ENCODE assay signal across 8 cellular contexts in the genomic region with DNA sequence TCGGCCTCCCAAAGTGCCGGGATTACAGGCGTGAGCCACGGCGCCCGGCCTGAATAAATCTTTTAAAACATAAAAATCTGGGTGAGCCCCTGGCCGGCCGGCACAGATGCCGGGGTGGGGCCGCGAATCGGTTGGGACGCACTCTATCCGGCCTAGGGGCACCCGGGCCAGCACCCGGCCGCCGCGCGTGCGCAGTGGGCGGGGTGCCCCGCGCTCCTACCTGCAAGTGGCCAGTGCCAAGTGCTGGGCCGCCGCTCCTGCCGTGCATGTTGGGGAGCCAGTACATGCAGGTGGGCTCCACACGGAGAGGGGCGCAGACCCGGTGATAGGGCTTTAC. TPM values are rescaled to one million over a fixed set of nuclear protein-coding genes. Genes with fewer than 3 reads are reported as not detected.
DNase-seq lines count a peak whose midpoint lies in the region; ATAC-seq, FAIRE-seq and TF ChIP-seq lines count a peak whose summit lies in the region.
"Not testable (repeated sequence)": the region's sequence is repeated elsewhere in the genome, so short reads cannot be mapped to it uniquely, and the experiment has no call there.

No MANE protein-coding gene starts in this region.

- peak overlapping the region; percentile 97 for H3K27ac Mint-ChIP-seq in activated CD8-positive, alpha-beta T cell treated with anti-CD3 and anti-CD28 coated beads for 36 hours
- peak overlapping the region; percentile 99 for H3K27ac Mint-ChIP-seq in central memory CD8-positive, alpha-beta T cell (ENCODE audit: low read depth)

- dilution Hi-C loops in keratinocyte (cut with MboI; ENCODE audit: extremely low pct_ligation_motif_present, low sequenced_read_pairs) = not testable (repeated sequence)

- H3K36me3 Mint-ChIP-seq in activated CD8-positive, alpha-beta T cell treated with anti-CD3 and anti-CD28 coated beads for 36 hours (ENCODE audit: low read depth) = not testable (repeated sequence)
- peaks cover 12% of the 10 kb centered on the region for H3K36me3 Mint-ChIP-seq in central memory CD8-positive, alpha-beta T cell (ENCODE audit: insufficient read depth)

- intact Hi-C loops in activated CD8-positive, alpha-beta T cell treated with anti-CD3 and anti-CD28 coated beads for 36 hours (cut with micrococcal nuclease); sciatic nerve (cut with DNase I): not testable (repeated sequence)

- not testable (repeated sequence) for H4K20me1 ChIP-seq in keratinocyte (ENCODE audit: control insufficient read depth, extremely low read depth, insufficient read depth, low read length)

- not testable (repeated sequence) for FAIRE-seq in keratinocyte (lab: Jason Lieb, UNC)

- not testable (repeated sequence) for H3K4me2 ChIP-seq in keratinocyte (ENCODE audit: control insufficient read depth, extremely low read depth, insufficient read depth, low read depth, low read length)

- ATAC-seq in GM18511 (IDR thresholded peaks at IDR 0.05; ENCODE audit: unreplicated experiment) (peak; percentile 86), HG02571 (IDR thresholded peaks at IDR 0.05; ENCODE audit: unreplicated experiment) (peak; percentile 83), sciatic nerve (peak; percentile 96)
- ATAC-seq in activated CD8-positive, alpha-beta T cell treated with anti-CD3 and anti-CD28 coated beads for 36 hours = peak; percentile 80
- peak; percentile 53 for ATAC-seq in central memory CD8-positive, alpha-beta T cell (replicated peaks; ENCODE audit: extremely low read depth, poor library complexity, severe bottlenecking)

- H2AFZ ChIP-seq in keratinocyte (ENCODE audit: control insufficient read depth, low read length) = peak overlapping the region; percentile 76

- POLR2A ChIA-PET in activated CD8-positive, alpha-beta T cell treated with anti-CD3 and anti-CD28 coated beads for 36 hours (lab: Charles Lee) = not testable (repeated sequence)

- CTCF ChIA-PET in activated CD8-positive, alpha-beta T cell treated with anti-CD3 and anti-CD28 coated beads for 36 hours (lab: Charles Lee) = not testable (repeated sequence)

- peak overlapping the region; percentile 76 for H3K9ac ChIP-seq in keratinocyte (ENCODE audit: control insufficient read depth, extremely low read depth, insufficient read depth, low read length)
- peak overlapping the region in 2 of 5 donors; percentile 75 to 80 for H3K9ac ChIP-seq in subcutaneous abdominal adipose tissue (ENCODE audit: low read length in 5 of 5)

- not testable (repeated sequence) for H3K4me1 ChIP-seq in keratinocyte (ENCODE audit: control insufficient read depth, extremely low read depth, insufficient read depth, low read length); subcutaneous abdominal adipose tissue (ENCODE audit: control insufficient read depth in 5 of 5, insufficient read depth in 5 of 5, low read length in 5 of 5)

- peak overlapping the region; percentile 83 for H3K4me3 Mint-ChIP-seq in activated CD8-positive, alpha-beta T cell treated with anti-CD3 and anti-CD28 coated beads for 36 hours
- peak overlapping the region; percentile 89 for H3K4me3 Mint-ChIP-seq in central memory CD8-positive, alpha-beta T cell

- H3K4me1 Mint-ChIP-seq in activated CD8-positive, alpha-beta T cell treated with anti-CD3 and anti-CD28 coated beads for 36 hours (ENCODE audit: low read depth); central memory CD8-positive, alpha-beta T cell: not testable (repeated sequence)

- not testable (repeated sequence) for TF ChIP-seq CTCF in activated CD8-positive, alpha-beta T cell treated with anti-CD3 and anti-CD28 coated beads for 36 hours (IDR thresholded peaks at IDR 0.05); keratinocyte (optimal IDR thresholded peaks at IDR 0.05 in 1 of 3, IDR thresholded peaks at IDR 0.05 in 1 of 3, conservative IDR thresholded peaks at IDR 0.05 in 1 of 3; ENCODE audit: extremely low read depth in 1 of 3, insufficient read depth in 2 of 3, low read length in 3 of 3)

- H3K9me1 ChIP-seq in keratinocyte (ENCODE audit: control insufficient read depth, extremely low read depth, insufficient read depth, low read length) = not testable (repeated sequence)

- H3K27ac ChIP-seq in keratinocyte (ENCODE audit: control insufficient read depth, insufficient read depth, low read length) (peak overlapping the region; percentile 63), subcutaneous abdominal adipose tissue (ENCODE audit: low read depth, low read length) (peak overlapping the region; percentile 62)

- not testable (repeated sequence) for DNase-seq in Jurkat, Clone E6-1 (ENCODE audit: low read depth, low spot score); central memory CD8-positive, alpha-beta T cell (ENCODE audit: low spot score in 2 of 2); keratinocyte (ENCODE audit: low read depth, low spot score)
- DNase-seq in activated CD8-positive, alpha-beta T cell treated with anti-CD3 and anti-CD28 coated beads for 36 hours = peak; percentile 80
- peak; percentile 78 for DNase-seq in sciatic nerve (ENCODE audit: low spot score)

- H3K36me3 ChIP-seq in keratinocyte (ENCODE audit: control insufficient read depth in 2 of 2, extremely low read depth in 1 of 2, insufficient read depth in 2 of 2, low read length in 2 of 2); subcutaneous abdominal adipose tissue (ENCODE audit: control insufficient read depth in 5 of 5, insufficient read depth in 5 of 5, low read length in 5 of 5): not testable (repeated sequence)

- not testable (repeated sequence) for H3K9me3 ChIP-seq in keratinocyte (ENCODE audit: control insufficient read depth, low read depth, low read length); subcutaneous abdominal adipose tissue (ENCODE audit: control insufficient read depth in 5 of 5, low read length in 5 of 5)

- not testable (repeated sequence) for H3K27me3 ChIP-seq in keratinocyte (ENCODE audit: control insufficient read depth, extremely low read depth, insufficient read depth, low read length); subcutaneous abdominal adipose tissue (ENCODE audit: control insufficient read depth in 5 of 5, insufficient read depth in 4 of 5, low read length in 5 of 5)

- H3K9me3 Mint-ChIP-seq in activated CD8-positive, alpha-beta T cell treated with anti-CD3 and anti-CD28 coated beads for 36 hours; central memory CD8-positive, alpha-beta T cell: not testable (repeated sequence)

- H3K27me3 Mint-ChIP-seq in activated CD8-positive, alpha-beta T cell treated with anti-CD3 and anti-CD28 coated beads for 36 hours; central memory CD8-positive, alpha-beta T cell: not testable (repeated sequence)

- H3K4me3 ChIP-seq in Jurkat, Clone E6-1 (ENCODE audit: low read length) = peak overlapping the region; percentile 51
- H3K4me3 ChIP-seq in keratinocyte (ENCODE audit: control insufficient read depth in 2 of 3, extremely low read depth in 1 of 3, insufficient read depth in 2 of 3, low read depth in 1 of 3, low read length in 3 of 3) (peak overlapping the region in 2 of 3 experiments; percentile 49 to 51), subcutaneous abdominal adipose tissue (ENCODE audit: low read depth in 1 of 5, low read length in 5 of 5) (peak overlapping the region; percentile 53 to 79 (median 67))

- H3K79me2 ChIP-seq in keratinocyte (ENCODE audit: control insufficient read depth, insufficient read depth, low read length) = not testable (repeated sequence)

RNA-seq across cellular contexts. Expression of gene SPDYE8, which starts 24.2 kb away (rescaled TPM):
- polyA plus RNA-seq in Jurkat, Clone E6-1 (2012; ENCODE audit: insufficient read depth, insufficient read length) = not detected
- not detected for total RNA-seq in activated CD8-positive, alpha-beta T cell treated with anti-CD3 and anti-CD28 coated beads for 36 hours
- polyA plus RNA-seq in keratinocyte = not detected in 3 replicates
- polyA plus RNA-seq in keratinocyte (2011; ENCODE audit: low read depth) = not detected
- polyA plus RNA-seq in keratinocyte (2011; cell fraction: cytosol; rRNA removed) = not detected in 2 replicates
- not detected in 2 replicates for polyA plus RNA-seq in keratinocyte (2011; cell fraction: nucleus; rRNA removed)
- 0.09 and 0.25 TPM in 2 replicates for polyA plus RNA-seq in keratinocyte (2012; ENCODE audit: low replicate concordance)
- polyA minus RNA-seq in keratinocyte = not detected in 3 replicates
- not detected for polyA minus RNA-seq in keratinocyte (2011; cell fraction: cytosol; rRNA and poly(A)+ RNA removed)
- polyA minus RNA-seq in keratinocyte (2011; cell fraction: nucleus; rRNA and poly(A)+ RNA removed) = not detected in 2 replicates
- total RNA-seq in sciatic nerve = not detected

RNA-seq across cellular contexts. Expression of gene TRIM74, which starts 36.1 kb away (rescaled TPM):
- polyA plus RNA-seq in Jurkat, Clone E6-1 (2012; ENCODE audit: insufficient read depth, insufficient read length) = 3.2 TPM
- total RNA-seq in activated CD8-positive, alpha-beta T cell treated with anti-CD3 and anti-CD28 coated beads for 36 hours = not detected
- polyA plus RNA-seq in keratinocyte = 0.03 to 0.19 TPM in 2 of 3 replicates, not detected in the other
- 0.96 TPM for polyA plus RNA-seq in keratinocyte (2011; ENCODE audit: low read depth)
- not detected in 2 replicates for polyA plus RNA-seq in keratinocyte (2011; cell fraction: cytosol; rRNA removed)
- polyA plus RNA-seq in keratinocyte (2011; cell fraction: nucleus; rRNA removed) = 0.56 and 1.0 TPM in 2 replicates
- 0.14 TPM in 1 of 2 replicates, not detected in the other for polyA plus RNA-seq in keratinocyte (2012; ENCODE audit: low replicate concordance)
- polyA minus RNA-seq in keratinocyte = 0.16 TPM in 1 of 3 replicates, not detected in the others
- polyA minus RNA-seq in keratinocyte (2011; cell fraction: cytosol; rRNA and poly(A)+ RNA removed) = not detected
- polyA minus RNA-seq in keratinocyte (2011; cell fraction: nucleus; rRNA and poly(A)+ RNA removed) = not detected in 2 replicates
- 2.0 TPM for total RNA-seq in sciatic nerve

RNA-seq across cellular contexts. Expression of gene SPDYE11, which starts 52.4 kb away (rescaled TPM):
- polyA plus RNA-seq in Jurkat, Clone E6-1 (2012; ENCODE audit: insufficient read depth, insufficient read length) = not detected
- total RNA-seq in activated CD8-positive, alpha-beta T cell treated with anti-CD3 and anti-CD28 coated beads for 36 hours = not detected
- not detected in 3 replicates for polyA plus RNA-seq in keratinocyte
- not detected for polyA plus RNA-seq in keratinocyte (2011; ENCODE audit: low read depth)
- polyA plus RNA-seq in keratinocyte (2011; cell fraction: cytosol; rRNA removed) = not detected in 2 replicates
- not detected in 2 replicates for polyA plus RNA-seq in keratinocyte (2011; cell fraction: nucleus; rRNA removed)
- 0.09 and 0.25 TPM in 2 replicates for polyA plus RNA-seq in keratinocyte (2012; ENCODE audit: low replicate concordance)
- not detected in 3 replicates for polyA minus RNA-seq in keratinocyte
- polyA minus RNA-seq in keratinocyte (2011; cell fraction: cytosol; rRNA and poly(A)+ RNA removed) = not detected
- not detected in 2 replicates for polyA minus RNA-seq in keratinocyte (2011; cell fraction: nucleus; rRNA and poly(A)+ RNA removed)
- not detected for total RNA-seq in sciatic nerve
